23 cellular contexts compared by ENCODE assay signal in genomic region chr15:66563566-66564110, GRCh38. TPM values are rescaled to one million over a fixed set of nuclear protein-coding genes. Genes with fewer than 3 reads are reported as not detected.
"Had no signal": no experiment of that assay in that cellular context is flagged by ENCODE, and none has a peak within 500 bp of the region (broad histone marks: within the 10 kb centered on the region; RNA-seq: fewer than 3 reads in every experiment).

No MANE protein-coding gene starts in this region.

- H3K36me3 Mint-ChIP-seq: IgD-negative memory B cell had no signal

- H3K9me3 ChIP-seq: SJSA1 had no signal

- DNase-seq: Kasumi-1, MM.1S, NCI-H1105, NCI-H1417, NCI-H146, NCI-H1694 treated with DMSO at 0.1 percent for 48 hours, NCI-H1930, NCI-H2081, NCI-H2171, NCI-H446, NCI-H510A, NCI-H524 treated with DMSO at 0.1 percent for 48 hours, NCI-H69, NCI-H774, Right ventricle myocardium superior, RPMI8226, SIG-M5 had no signal

- H3K27ac ChIP-seq: HL-60, KMS-11, SJSA1, SK-N-MC had no signal

- ATAC-seq: K562 had no signal

- H3K9ac ChIP-seq: KMS-11 had no signal

- H3K4me3 ChIP-seq: K562, SJSA1, SK-N-MC had no signal

- H3K4me2 ChIP-seq: KMS-11 had no signal

- H3K9me3 Mint-ChIP-seq: IgD-negative memory B cell had no signal

- H3K36me3 ChIP-seq: SJSA1 had no signal

- H3K27me3 ChIP-seq: SJSA1 had no signal

RNA-seq across cellular contexts. Expression of gene LCTL, which starts 2.2 kb away (rescaled TPM):
- total RNA-seq: K562, Right ventricle myocardium superior had no signal
- polyA plus RNA-seq: IgD-negative memory B cell had no signal
